29 cellular contexts compared by ENCODE assay signal in genomic region chr2:173553589-173553988, GRCh38.
DNase-seq lines count a peak whose midpoint lies in the region; ATAC-seq, FAIRE-seq and TF ChIP-seq lines count a peak whose summit lies in the region.
"Had no signal": no experiment of that assay in that cellular context is flagged by ENCODE, and none has a peak within 500 bp of the region (broad histone marks: within the 10 kb centered on the region; RNA-seq: fewer than 3 reads in every experiment).

No MANE protein-coding gene starts in this region.

- TF ChIP-seq EP300 in A549 (IDR thresholded peaks at IDR 0.05) (no peak), upper lobe of left lung (IDR thresholded peaks at IDR 0.05) (no peak)

- 46% methylated on average over 6 of the region's 6 CpGs for WGBS in A549 (ENCODE audit: missing lambda C conversion rate)
- 30 to 36% methylated on average over 6 of the region's 6 CpGs for WGBS in GM23248 (ENCODE audit: low coverage in 1 of 2, low lambda C conversion rate in 2 of 2, missing lambda C conversion rate in 2 of 2), 2 experiments
- 75% methylated on average over 6 of the region's 6 CpGs for WGBS in upper lobe of left lung, 2 donors
- 61 to 70% (median 65%) methylated on average over 6 of the region's 6 CpGs for WGBS in adrenal gland, 4 donors

- in situ Hi-C loops in GM23248 (cut with MboI), result no loop called here

- no peak overlapping the region for H3K27ac Mint-ChIP-seq in T-helper 2 cell treated with Interferon-gamma antibody and Interleukin-4, amounts not matched to agents 5 μg/mL and 100 μg/mL, for 36 hours
- H3K27ac Mint-ChIP-seq: activated naive CD4-positive, alpha-beta T cell treated with anti-CD3 and anti-CD28 coated beads for 36 hours; CD14-positive monocyte; nephron; stimulated activated naive CD8-positive, alpha-beta T cell treated with anti-CD3 and anti-CD28 coated beads, Interleukin-15, Interleukin-2, amounts not matched to agents 100 ng/mL and 50 ng/mL, for 24 hours; T-helper 1 cell treated with Interleukin-12 subunit alpha and Interleukin-12 subunit beta and Interleukin-4 antibody, amounts not matched to agents 30 μg/mL and 1 μg/mL, for 36 hours had no signal

- intact Hi-C loops in adrenal gland (cut with DNase I), result no loop called here

- H3K27ac ChIP-seq in A549, result 0 out of 6 replicates have a peak overlapping the region, but pooled peaks of 1 of the 2 experiments have one; percentile 6
- no peak overlapping the region for H3K27ac ChIP-seq in GM23248
- no peak overlapping the region for H3K27ac ChIP-seq in upper lobe of left lung
- no peak overlapping the region for H3K27ac ChIP-seq in adrenal gland
- H3K27ac ChIP-seq: 22Rv1, tibial nerve, VCaP had no signal

- no peak overlapping the region for H3K9ac ChIP-seq in GM23248

- H3K4me3 Mint-ChIP-seq in T-helper 2 cell treated with Interferon-gamma antibody and Interleukin-4, amounts not matched to agents 5 μg/mL and 100 μg/mL, for 36 hours, result no peak overlapping the region
- H3K4me3 Mint-ChIP-seq: activated naive CD4-positive, alpha-beta T cell treated with anti-CD3 and anti-CD28 coated beads for 36 hours; CD14-positive monocyte; nephron; stimulated activated naive CD8-positive, alpha-beta T cell treated with anti-CD3 and anti-CD28 coated beads, Interleukin-15, Interleukin-2, amounts not matched to agents 100 ng/mL and 50 ng/mL, for 24 hours; T-helper 1 cell treated with Interleukin-12 subunit alpha and Interleukin-12 subunit beta and Interleukin-4 antibody, amounts not matched to agents 30 μg/mL and 1 μg/mL, for 36 hours had no signal

- H3K4me1 ChIP-seq in A549, result peaks cover 35% of the 10 kb centered on the region
- H3K4me1 ChIP-seq in GM23248 (ENCODE audit: insufficient read depth), result peaks cover 17% of the 10 kb centered on the region
- no peaks in the 10 kb centered on the region for H3K4me1 ChIP-seq in upper lobe of left lung
- no peaks in the 10 kb centered on the region for H3K4me1 ChIP-seq in adrenal gland (replicated peaks in 1 of 2)

- no peaks in the 10 kb centered on the region for H3K4me1 Mint-ChIP-seq in T-helper 2 cell treated with Interferon-gamma antibody and Interleukin-4, amounts not matched to agents 5 μg/mL and 100 μg/mL, for 36 hours (ENCODE audit: low read depth)
- H3K4me1 Mint-ChIP-seq: CD14-positive monocyte had no signal

- no peak overlapping the region for H3K4me3 ChIP-seq in A549
- no peak overlapping the region for H3K4me3 ChIP-seq in GM23248
- no peak overlapping the region for H3K4me3 ChIP-seq in foreskin fibroblast (ENCODE audit: low read depth in 1 of 2, low read length in 2 of 2)
- no peak overlapping the region for H3K4me3 ChIP-seq in upper lobe of left lung
- no peak overlapping the region for H3K4me3 ChIP-seq in adrenal gland
- H3K4me3 ChIP-seq: tibial nerve had no signal

- POLR2A ChIA-PET in A549 (lab: Yijun Ruan, JAX), result no interaction called here

- no peak for TF ChIP-seq RAD21 in A549 (conservative IDR thresholded peaks at IDR 0.05 in 1 of 2, IDR thresholded peaks at IDR 0.05 in 1 of 2)

- H3K27me3 ChIP-seq in GM23248 (replicated peaks; ENCODE audit: insufficient read depth), result peaks cover 28% of the 10 kb centered on the region
- H3K27me3 ChIP-seq in upper lobe of left lung, result no peaks in the 10 kb centered on the region
- H3K27me3 ChIP-seq in adrenal gland, result peaks cover 20% of the 10 kb centered on the region

- no peaks in the 10 kb centered on the region for H3K36me3 Mint-ChIP-seq in T-helper 2 cell treated with Interferon-gamma antibody and Interleukin-4, amounts not matched to agents 5 μg/mL and 100 μg/mL, for 36 hours (ENCODE audit: low read depth)
- H3K36me3 Mint-ChIP-seq: CD14-positive monocyte had no signal

- ATAC-seq in A549, result peak in 1 of 2 experiments; percentile 60; a peak in 3 of 6 replicates
- peak; percentile 65 for ATAC-seq in SK-N-SH treated with all-trans-retinoic acid at 6 μM for 48 hours
- no peak for ATAC-seq in upper lobe of left lung (ENCODE audit: low FRiP score in 2 of 2)
- no peak for ATAC-seq in HG03469 (IDR thresholded peaks at IDR 0.05; ENCODE audit: unreplicated experiment)

- FAIRE-seq in A549 (lab: Jason Lieb, UNC), result peak; percentile 51
- FAIRE-seq: HTR-8/SVneo had no signal

- CTCF ChIA-PET in A549 (lab: Yijun Ruan, JAX), result no interaction called here

- no peaks in the 10 kb centered on the region for H3K9me3 Mint-ChIP-seq in T-helper 2 cell treated with Interferon-gamma antibody and Interleukin-4, amounts not matched to agents 5 μg/mL and 100 μg/mL, for 36 hours
- H3K9me3 Mint-ChIP-seq: activated naive CD4-positive, alpha-beta T cell treated with anti-CD3 and anti-CD28 coated beads for 36 hours; stimulated activated naive CD8-positive, alpha-beta T cell treated with anti-CD3 and anti-CD28 coated beads, Interleukin-15, Interleukin-2, amounts not matched to agents 100 ng/mL and 50 ng/mL, for 24 hours; T-helper 1 cell treated with Interleukin-12 subunit alpha and Interleukin-12 subunit beta and Interleukin-4 antibody, amounts not matched to agents 30 μg/mL and 1 μg/mL, for 36 hours had no signal

- TF ChIP-seq CTCF in A549 (IDR thresholded peaks at IDR 0.05) (no peak), foreskin fibroblast (IDR thresholded peaks at IDR 0.05; ENCODE audit: low read depth, low read length) (no peak), upper lobe of left lung (IDR thresholded peaks at IDR 0.05) (no peak), adrenal gland (IDR thresholded peaks at IDR 0.05) (no peak)

- DNase-seq in A549 (ENCODE audit: low read depth in 1 of 2, low spot score in 1 of 2) (peak in 1 of 2 experiments; percentile 42), GM23248 (peak; percentile 66), foreskin fibroblast (peak; percentile 73 to 88), upper lobe of left lung (no peak), adrenal gland (no peak)
- no peak for DNase-seq in T-helper 2 cell treated with Interferon-gamma antibody and Interleukin-4, amounts not matched to agents 5 μg/mL and 100 μg/mL, for 36 hours (ENCODE audit: low spot score)
- DNase-seq: activated CD4-positive, alpha-beta T cell treated with anti-CD3 and anti-CD28 coated beads, Interleukin-2, amount 50 U/mL, for 48 hours; activated naive CD4-positive, alpha-beta T cell treated with anti-CD3 and anti-CD28 coated beads for 36 hours; activated T-cell treated with anti-CD3 and anti-CD28 coated beads for 4 hours; DMS153; foreskin melanocyte; Kasumi-1; kidney glomerular epithelial cell; mesendoderm; NCI-H1105 treated with DMSO at 0.1 percent for 48 hours; NCI-H526 treated with DMSO at 0.1 percent for 48 hours; posterior cingulate gyrus; Right ventricle myocardium superior; stimulated activated CD4-positive, alpha-beta T cell treated with anti-CD3 and anti-CD28 coated beads, Interleukin-2, amount 100 ng/mL, for 24 hours had no signal

- no peaks in the 10 kb centered on the region for H3K79me2 ChIP-seq in GM23248 (ENCODE audit: insufficient read depth)

- H4K20me1 ChIP-seq in GM23248 (ENCODE audit: insufficient read depth), result no peaks in the 10 kb centered on the region

- peak overlapping the region; percentile 27 for H3K4me2 ChIP-seq in A549
- peak overlapping the region; percentile 10 for H3K4me2 ChIP-seq in GM23248 (ENCODE audit: unreplicated experiment)

- peaks cover 23% of the 10 kb centered on the region for H3K27me3 Mint-ChIP-seq in T-helper 2 cell treated with Interferon-gamma antibody and Interleukin-4, amounts not matched to agents 5 μg/mL and 100 μg/mL, for 36 hours (ENCODE audit: low read depth)

- no peak overlapping the region for H2AFZ ChIP-seq in GM23248

- no peaks in the 10 kb centered on the region for H3K36me3 ChIP-seq in GM23248 (ENCODE audit: low read depth)
- no peaks in the 10 kb centered on the region for H3K36me3 ChIP-seq in upper lobe of left lung
- no peaks in the 10 kb centered on the region for H3K36me3 ChIP-seq in adrenal gland (replicated peaks in 1 of 2)
- H3K36me3 ChIP-seq: tibial nerve had no signal

- H3K9me3 ChIP-seq in A549 (peaks cover 13% of the 10 kb centered on the region; the same call in 2 of the 3 replicates), GM23248 (ENCODE audit: low read depth) (no peaks in the 10 kb centered on the region), upper lobe of left lung (no peaks in the 10 kb centered on the region), adrenal gland (replicated peaks in 1 of 3) (no peaks in the 10 kb centered on the region)

- H3K9me2 ChIP-seq in GM23248 (ENCODE audit: insufficient read depth), result no peaks in the 10 kb centered on the region

- H3F3A ChIP-seq in GM23248 (ENCODE audit: insufficient read depth), result peaks cover 9% of the 10 kb centered on the region

- TF ChIP-seq POLR2A in A549 (IDR thresholded peaks at IDR 0.05; ENCODE audit: low read length) (no peak), upper lobe of left lung (IDR thresholded peaks at IDR 0.05) (no peak), adrenal gland (IDR thresholded peaks at IDR 0.05) (no peak)

TF ChIP-seq in A549, 52 proteins besides CTCF, POLR2A, EP300 and RAD21:
- no peak for TF ChIP-seq CHD4 (IDR thresholded peaks at IDR 0.05; ENCODE audit: borderline replicate concordance)
- no peak for TF ChIP-seq RCOR1 (IDR thresholded peaks at IDR 0.05; ENCODE audit: low read depth, low read length)
- no peak for TF ChIP-seq KDM5A (IDR thresholded peaks at IDR 0.05)
- TF ChIP-seq EHF (CRISPR knock-in tag; IDR thresholded peaks at IDR 0.05), result no peak
- no peak for TF ChIP-seq EHMT2 (IDR thresholded peaks at IDR 0.05; ENCODE audit: low read depth)

TF ChIP-seq in SK-N-SH treated with all-trans-retinoic acid at 6 μM for 48 hours, 23 proteins besides CTCF, POLR2A, EP300 and RAD21 (continues in another document):
- TF ChIP-seq PATZ1 (CRISPR knock-in tag; IDR thresholded peaks at IDR 0.05; ENCODE audit: borderline replicate concordance) (no peak), ZNF70 (CRISPR knock-in tag; IDR thresholded peaks at IDR 0.05) (no peak), ZFP30 (CRISPR knock-in tag; IDR thresholded peaks at IDR 0.05) (no peak), SNAI2 (CRISPR knock-in tag; IDR thresholded peaks at IDR 0.05) (no peak)

Comparison
In these comparisons a context has a peak if more than half of its experiments do, and no peak if none do; other contexts are left out.
1. DNase-seq: peak in GM23248 (single experiment) and foreskin fibroblast (2 of 2); none in upper lobe of left lung (0 of 2), adrenal gland (0 of 7) and T-helper 2 cell treated with Interferon-gamma antibody and Interleukin-4, amounts not matched to agents 5 μg/mL and 100 μg/mL, for 36 hours (single experiment).